15 cellular contexts compared by ENCODE assay signal in genomic region chr7:30349170-30349569, GRCh38.
A peak's percentile ranks its signal among the peaks of the same experiment; 100 is the strongest.
DNase-seq lines count a peak whose midpoint lies in the region; ATAC-seq and TF ChIP-seq lines count a peak whose summit lies in the region.
"Had no signal": no experiment of that assay in that cellular context is flagged by ENCODE, and none has a peak within 500 bp of the region (broad histone marks: within the 10 kb centered on the region; RNA-seq: fewer than 3 reads in every experiment).

No MANE protein-coding gene starts in this region.

- H4K91ac ChIP-seq in mesenchymal stem cell (ENCODE audit: low read length): no peak overlapping the region

- H3F3A ChIP-seq in GM23338 (replicated peaks; ENCODE audit: low read depth): no peaks in the 10 kb centered on the region

- no peak for DNase-seq in A673 (ENCODE audit: low spot score)
- peak; percentile 35 for DNase-seq in GM23338 (ENCODE audit: low spot score)
- no peak for DNase-seq in SK-N-MC (ENCODE audit: low read depth, low spot score)
- no peak for DNase-seq in mesenchymal stem cell
- no peak for DNase-seq in head of caudate nucleus
- DNase-seq in NCI-H187 treated with DMSO at 0.1 percent for 48 hours (lab: John Stamatoyannopoulos, UW): no peak
- DNase-seq: activated naive CD8-positive, alpha-beta T cell treated with anti-CD3 and anti-CD28 coated beads, Interleukin-2, amount 50 U/mL, for 24 hours; activated T-cell treated with anti-CD3 and anti-CD28 coated beads for 4 hours; HCEC 1CT; midbrain; NCI-H446 treated with DMSO at 0.1 percent for 48 hours had no signal

- peak overlapping the region; percentile 24 for H3K4me2 ChIP-seq in GM23338
- no peak overlapping the region for H3K4me2 ChIP-seq in mesenchymal stem cell (ENCODE audit: low read length, poor library complexity, severe bottlenecking)

- no peak overlapping the region for H2BK12ac ChIP-seq in mesenchymal stem cell (ENCODE audit: low read length in 2 of 2)

- no peak overlapping the region for H4K8ac ChIP-seq in mesenchymal stem cell (ENCODE audit: low read length)

- peak; percentile 39 for ATAC-seq in GM23338
- no peak for ATAC-seq in HG02642 (IDR thresholded peaks at IDR 0.05; ENCODE audit: poor library complexity, unreplicated experiment)
- ATAC-seq in GM21529 (IDR thresholded peaks at IDR 0.05; ENCODE audit: unreplicated experiment): no peak
- ATAC-seq: activated naive CD8-positive, alpha-beta T cell treated with anti-CD3 and anti-CD28 coated beads, Interleukin-2, amount 50 U/mL, for 24 hours; stimulated activated memory B cell treated with anti-CD40 and anti-IgM and Interleukin-4, amounts not matched to agents 10 μg/mL and 1 μg/mL and 100 μg/mL, for 72 hours had no signal

- no peak overlapping the region for H2BK15ac ChIP-seq in mesenchymal stem cell (ENCODE audit: low read depth, poor library complexity, severe bottlenecking)

- H3K9ac ChIP-seq in SK-N-MC (ENCODE audit: insufficient read length) (peak overlapping the region; percentile 68), mesenchymal stem cell (ENCODE audit: low read length) (peak overlapping the region; percentile 59)
- H3K9ac ChIP-seq: BLaER1 had no signal

- H3K79me2 ChIP-seq in GM23338 (replicated peaks; ENCODE audit: insufficient read depth): peaks cover 87% of the 10 kb centered on the region

- no peak overlapping the region for H3K4ac ChIP-seq in mesenchymal stem cell (ENCODE audit: low read depth in 1 of 2, low read length in 2 of 2)

- peaks cover 82% of the 10 kb centered on the region for H3K4me1 ChIP-seq in A673 (ENCODE audit: insufficient read depth, low read length, poor library complexity, severe bottlenecking)
- H3K4me1 ChIP-seq in GM23338 (ENCODE audit: insufficient read depth): peaks cover 42% of the 10 kb centered on the region
- no peaks in the 10 kb centered on the region for H3K4me1 ChIP-seq in mesenchymal stem cell (ENCODE audit: control insufficient read depth, insufficient read depth, low read depth, low read length)

- WGBS in mesenchymal stem cell: no CpG with 5 or more reads among the region's 3 CpGs

- H3K18ac ChIP-seq in mesenchymal stem cell (ENCODE audit: low read depth in 1 of 2, low read length in 2 of 2): no peak overlapping the region

- BruUV-seq in A673 (replicated peaks; lab: Mats Ljungman, UMichigan): no TSS peak

- CTCF ChIA-PET in A673 (lab: Charles Lee): no interaction called here

- H3K36me3 ChIP-seq in A673 (ENCODE audit: insufficient read depth, low read length, poor library complexity, severe bottlenecking) (no peaks in the 10 kb centered on the region), GM23338 (ENCODE audit: insufficient read depth) (no peaks in the 10 kb centered on the region), SK-N-MC (ENCODE audit: insufficient read depth, low read length) (no peaks in the 10 kb centered on the region), mesenchymal stem cell (ENCODE audit: control insufficient read depth in 1 of 2, insufficient read depth in 2 of 2, low read depth in 1 of 2, low read length in 2 of 2) (no peaks in the 10 kb centered on the region)
- H3K36me3 ChIP-seq: BLaER1 had no signal

- peaks cover 80% of the 10 kb centered on the region for H3K4me1 Mint-ChIP-seq in GM23338

- H3K27ac Mint-ChIP-seq in GM23338: peak overlapping the region; percentile 11; the same call in 1 of the 2 replicates

- H3K14ac ChIP-seq in mesenchymal stem cell (ENCODE audit: low read length in 2 of 2): no peak overlapping the region

- H2BK120ac ChIP-seq in mesenchymal stem cell (ENCODE audit: low read depth, low read length): no peak overlapping the region

- intact Hi-C loops in A673 (cut with micrococcal nuclease; ENCODE audit: unreplicated experiment) (loop anchor here (5.0 kb wide), 1 partner anchor 62 kb away; no protein-coding TSS in a partner anchor), head of caudate nucleus (cut with DNase I) (no loop called here)

- POLR2A ChIA-PET in A673 (lab: Charles Lee; ENCODE audit: low non-redundant PET): no interaction called here

- H3K27me3 ChIP-seq in A673 (replicated peaks; ENCODE audit: insufficient read depth, low read depth, low read length, poor library complexity) (no peaks in the 10 kb centered on the region), GM23338 (ENCODE audit: insufficient read depth) (no peaks in the 10 kb centered on the region), mesenchymal stem cell (ENCODE audit: control insufficient read depth in 1 of 2, insufficient read depth in 1 of 2, low read length in 2 of 2) (no peaks in the 10 kb centered on the region)
- H3K27me3 ChIP-seq: BLaER1 had no signal

- H3K36me3 Mint-ChIP-seq in GM23338 (ENCODE audit: low read depth): no peaks in the 10 kb centered on the region
- H3K36me3 Mint-ChIP-seq: stimulated activated memory B cell treated with anti-CD40 and anti-IgM and Interleukin-4, amounts not matched to agents 10 μg/mL and 1 μg/mL and 100 μg/mL, for 72 hours had no signal

- TF ChIP-seq CTCF in A673 (conservative IDR thresholded peaks at IDR 0.05; ENCODE audit: low read depth, low read length) (no peak), GM23338 (conservative IDR thresholded peaks at IDR 0.05; ENCODE audit: low read depth in 2 of 2) (no peak)

- no peak overlapping the region for H3K4me3 Mint-ChIP-seq in GM23338

- H2AFZ ChIP-seq in GM23338 (no peak overlapping the region), mesenchymal stem cell (ENCODE audit: low read depth, low read length) (no peak overlapping the region)

- H4K20me1 ChIP-seq in GM23338 (replicated peaks; ENCODE audit: insufficient read depth): no peaks in the 10 kb centered on the region

- no peak overlapping the region for H2BK5ac ChIP-seq in mesenchymal stem cell (ENCODE audit: low read depth, low read length, poor library complexity, severe bottlenecking)

- H3K9me3 Mint-ChIP-seq in GM23338: no peaks in the 10 kb centered on the region
- H3K9me3 Mint-ChIP-seq: activated naive CD8-positive, alpha-beta T cell treated with anti-CD3 and anti-CD28 coated beads, Interleukin-2, amount 50 U/mL, for 24 hours; stimulated activated memory B cell treated with anti-CD40 and anti-IgM and Interleukin-4, amounts not matched to agents 10 μg/mL and 1 μg/mL and 100 μg/mL, for 72 hours had no signal

- H3K4me3 ChIP-seq in A673 (ENCODE audit: low read depth, low read length, poor library complexity, severe bottlenecking) (no peak overlapping the region), GM23338 (no peak overlapping the region), SK-N-MC (peak overlapping the region; percentile 47), mesenchymal stem cell (ENCODE audit: insufficient read depth in 1 of 2, low read depth in 1 of 2, low read length in 2 of 2) (no peak overlapping the region)
- H3K4me3 ChIP-seq: BLaER1 had no signal

- no peak overlapping the region for H2AK5ac ChIP-seq in mesenchymal stem cell (ENCODE audit: low read length, severe bottlenecking)

- no peaks in the 10 kb centered on the region for H3K9me2 ChIP-seq in GM23338 (ENCODE audit: insufficient read depth)

- H3K9me3 ChIP-seq in A673 (ENCODE audit: low read depth, low read length, poor library complexity, severe bottlenecking): no peaks in the 10 kb centered on the region
- H3K9me3 ChIP-seq in SK-N-MC (ENCODE audit: low read depth, low read length): no peaks in the 10 kb centered on the region
- H3K9me3 ChIP-seq in mesenchymal stem cell (ENCODE audit: control insufficient read depth, low read length): no peaks in the 10 kb centered on the region
- H3K9me3 ChIP-seq: BLaER1 had no signal

- H3K27ac ChIP-seq in A673 (ENCODE audit: low read depth, low read length, poor library complexity, severe bottlenecking) (peak overlapping the region; percentile 76), GM23338 (ENCODE audit: low read depth) (peak overlapping the region; percentile 70; the same call in 1 of the 2 replicates), SK-N-MC (peak overlapping the region; percentile 98), mesenchymal stem cell (ENCODE audit: low read length, poor library complexity, severe bottlenecking) (no peak overlapping the region)
- H3K27ac ChIP-seq: BLaER1 had no signal

- H3K27me3 Mint-ChIP-seq in GM23338 (ENCODE audit: insufficient read depth, low read depth, poor library complexity): no peaks in the 10 kb centered on the region
- H3K27me3 Mint-ChIP-seq: activated naive CD8-positive, alpha-beta T cell treated with anti-CD3 and anti-CD28 coated beads, Interleukin-2, amount 50 U/mL, for 24 hours; stimulated activated memory B cell treated with anti-CD40 and anti-IgM and Interleukin-4, amounts not matched to agents 10 μg/mL and 1 μg/mL and 100 μg/mL, for 72 hours had no signal

- H3K79me1 ChIP-seq in mesenchymal stem cell (replicated peaks; ENCODE audit: low read length, poor library complexity, severe bottlenecking): peaks cover under 1% of the 10 kb centered on the region

- H3K23ac ChIP-seq in mesenchymal stem cell (ENCODE audit: low read length in 2 of 2): no peak overlapping the region

TF ChIP-seq in GM23338, 12 proteins besides CTCF, POLR2A, EP300 and RAD21 (continues in another document):
- TF ChIP-seq REST (IDR thresholded peaks at IDR 0.05; ENCODE audit: unreplicated experiment) (no peak), JUNB (IDR thresholded peaks at IDR 0.05; ENCODE audit: unreplicated experiment) (no peak), EZH2 (IDR thresholded peaks at IDR 0.05; ENCODE audit: low read depth, unreplicated experiment) (no peak), ZNF331 (CRISPR knock-in tag; IDR thresholded peaks at IDR 0.05; ENCODE audit: low read depth) (no peak), EZH2phosphoT487 (IDR thresholded peaks at IDR 0.05; ENCODE audit: unreplicated experiment) (no peak)
